Comparison of ENCODE assay signal across 1 cellular context in genomic region chr11:77842451-77843121, GRCh38.
A peak's percentile ranks its signal among the peaks of the same experiment; 100 is the strongest.
TF ChIP-seq lines count a peak whose summit lies in the region.

No MANE protein-coding gene starts in this region.

TF ChIP-seq in endothelial cell of umbilical vein, 7 proteins besides CTCF, POLR2A, EP300 and RAD21:
- TF ChIP-seq MAX (IDR thresholded peaks at IDR 0.05; ENCODE audit: insufficient read depth, insufficient read length) (no peak), JUN (IDR thresholded peaks at IDR 0.05; ENCODE audit: borderline replicate concordance, insufficient read depth, insufficient read length, low read depth) (peak; percentile 37), FOS (IDR thresholded peaks at IDR 0.05; ENCODE audit: borderline replicate concordance, insufficient read depth, low read length) (peak; percentile 67), POLR2AphosphoS5 (IDR thresholded peaks at IDR 0.05; ENCODE audit: insufficient read depth, low read depth, low read length) (no peak), GATA2 (IDR thresholded peaks at IDR 0.05; ENCODE audit: insufficient read depth, insufficient read length, low read depth, low read length) (no peak), MYC (IDR thresholded peaks at IDR 0.05; ENCODE audit: low read depth, low read length) (no peak), EZH2 (IDR thresholded peaks at IDR 0.05; ENCODE audit: borderline replicate concordance, low read depth, low read length, severe bottlenecking) (no peak)
